ENCODE assay signal across 8 cellular contexts in genomic region chr11:129853508-129854228, GRCh38. TPM values are rescaled to one million over a fixed set of nuclear protein-coding genes. Genes with fewer than 3 reads are reported as not detected.
DNase-seq lines count a peak whose midpoint lies in the region; ATAC-seq, FAIRE-seq and TF ChIP-seq lines count a peak whose summit lies in the region.

No MANE protein-coding gene starts in this region.

- intact Hi-C loops in HepG2 (cut with micrococcal nuclease; ENCODE audit: unreplicated experiment) (loop anchor here (5.0 kb wide), 1 partner anchor 66 kb away; no protein-coding TSS in a partner anchor), upper lobe of right lung (cut with DNase I) (no loop called here)

- TF ChIP-seq CTCF in GM12865 (IDR thresholded peaks at IDR 0.05; ENCODE audit: insufficient read depth, low read depth, low read length, missing control alignments): no peak
- TF ChIP-seq CTCF in HepG2 (CRISPR knock-in tag; IDR thresholded peaks at IDR 0.05): 0 out of 2 replicates have a peak, but pooled peaks have one; percentile 4
- TF ChIP-seq CTCF in upper lobe of right lung (IDR thresholded peaks at IDR 0.05): no peak

- no peaks in the 10 kb centered on the region for H3K79me2 ChIP-seq in HepG2 (ENCODE audit: insufficient read depth, low read length)

- peak overlapping the region; percentile 65 for H3K27ac ChIP-seq in HepG2 (ENCODE audit: extremely low read length, insufficient read depth, low read length)
- peak overlapping the region; percentile 56 for H3K27ac ChIP-seq in upper lobe of right lung

- H3K9ac ChIP-seq in HepG2 (ENCODE audit: insufficient read depth, low read depth, low read length): peak overlapping the region; percentile 16; the same call in 1 of the 2 replicates

- H4K20me1 ChIP-seq in HepG2 (ENCODE audit: insufficient read depth, low read length): no peaks in the 10 kb centered on the region

- CTCF ChIA-PET in HepG2 (lab: Yijun Ruan, JAX; ENCODE audit: low intra/inter-chr PET ratio, low total read pairs): no interaction called here

- 0 out of 4 replicates have a peak, but pooled peaks of 1 of the 2 experiments have one; percentile 36 for TF ChIP-seq POLR2A in HepG2 (IDR thresholded peaks at IDR 0.05; ENCODE audit: insufficient read depth in 1 of 2, low read depth in 2 of 2, low read length in 2 of 2)

- no peak for TF ChIP-seq RAD21 in HepG2 (CRISPR knock-in tag; IDR thresholded peaks at IDR 0.05)

- in situ Hi-C loops in HepG2 (cut with HindIII; ENCODE audit: extremely low pct_ligation_motif_present, low pct_unique_long_range_greater_than_20kb): no loop called here

- peak; percentile 23 for DNase-seq in GM12865 (ENCODE audit: low read depth)
- DNase-seq in NCI-H345 treated with DMSO at 0.1 percent for 48 hours (lab: John Stamatoyannopoulos, UW; ENCODE audit: unreplicated experiment): peak; percentile 95
- peak; percentile 33 to 74 for DNase-seq in activated T-helper 1 cell treated with anti-CD3 and anti-CD28 coated beads, Interleukin-2, amount 50 U/mL, for 16 hours (ENCODE audit: low read depth in 1 of 2, low spot score in 1 of 2)
- DNase-seq in HepG2 (ENCODE audit: low spot score): peak; percentile 85
- DNase-seq in upper lobe of right lung: peak; percentile 80
- DNase-seq in dedifferentiated amniotic fluid mesenchymal stem cell (ENCODE audit: extremely low spot score): no peak

- H3K27me3 ChIP-seq in HepG2 (ENCODE audit: control insufficient read depth in 1 of 2, insufficient read depth in 2 of 2, low read length in 2 of 2) (no peaks in the 10 kb centered on the region), upper lobe of right lung (no peaks in the 10 kb centered on the region)

- POLR2A ChIA-PET in HepG2 (lab: Yijun Ruan, JAX): interaction anchor here (1.4 to 1.6 kb wide), 3 partner anchors 9 to 38 kb away, joined by 7 to 13 read pairs (median 10); partner anchors contain the start of gene TMEM45B

- no peak overlapping the region for H3K4me3 ChIP-seq in GM12865 (ENCODE audit: low read depth, low read length)
- H3K4me3 ChIP-seq in HepG2 (replicated peaks in 1 of 3; ENCODE audit: insufficient read depth in 1 of 3, low read depth in 2 of 3, low read length in 3 of 3): no peak overlapping the region
- no peak overlapping the region for H3K4me3 ChIP-seq in upper lobe of right lung

- peak; percentile 88 for ATAC-seq in HepG2
- peak; percentile 75 for ATAC-seq in upper lobe of right lung
- no peak for ATAC-seq in HG02970 (IDR thresholded peaks at IDR 0.05; ENCODE audit: low FRiP score, unreplicated experiment)
- no peak for ATAC-seq in HG02588 (IDR thresholded peaks at IDR 0.05; ENCODE audit: unreplicated experiment)

- H3K9me3 ChIP-seq in HepG2 (ENCODE audit: low read length) (no peaks in the 10 kb centered on the region), upper lobe of right lung (no peaks in the 10 kb centered on the region)

- H3K4me2 ChIP-seq in HepG2 (ENCODE audit: low read depth, low read length): peak overlapping the region; percentile 45

- no peak overlapping the region for H2AFZ ChIP-seq in HepG2 (ENCODE audit: low read length)

- FAIRE-seq in HepG2 (lab: Jason Lieb, UNC): peak; percentile 42

- TF ChIP-seq EP300 in HepG2 (IDR thresholded peaks at IDR 0.05; ENCODE audit: low read depth in 2 of 2, low read length in 2 of 2) (peak in 1 of 2 experiments; percentile 86; a peak in 2 of 4 replicates), HepG2 (CRISPR knock-in tag; IDR thresholded peaks at IDR 0.05; ENCODE audit: borderline replicate concordance) (peak; percentile 72; the same call in 1 of the 2 replicates)

- peaks cover 9 to 42% of the 10 kb centered on the region in 2 experiments for H3K36me3 ChIP-seq in HepG2 (replicated peaks in 1 of 2; ENCODE audit: control insufficient read depth in 1 of 2, insufficient read depth in 2 of 2, low read length in 2 of 2)
- no peaks in the 10 kb centered on the region for H3K36me3 ChIP-seq in upper lobe of right lung

- WGBS in HepG2 (ENCODE audit: low lambda C conversion rate): 10% methylated on average over 10 of the region's 10 CpGs

- H3K4me1 ChIP-seq in HepG2 (ENCODE audit: insufficient read depth, low read length) (peaks cover 41% of the 10 kb centered on the region), upper lobe of right lung (peaks cover 13% of the 10 kb centered on the region)

- no TSS peak for BruUV-seq in HepG2 (replicated peaks; lab: Mats Ljungman, UMichigan)

TF ChIP-seq in HepG2, 621 proteins besides CTCF, POLR2A, EP300 and RAD21 (continues in another document):
- TF ChIP-seq TCF7 (IDR thresholded peaks at IDR 0.05; ENCODE audit: low read depth) (peak; percentile 65), ZNF337 (CRISPR knock-in tag; IDR thresholded peaks at IDR 0.05; ENCODE audit: borderline replicate concordance, low read depth) (no peak), HINFP (CRISPR knock-in tag; IDR thresholded peaks at IDR 0.05; ENCODE audit: low read depth) (no peak), ZNF607 (CRISPR knock-in tag; IDR thresholded peaks at IDR 0.05; ENCODE audit: borderline replicate concordance) (0 out of 2 replicates have a peak, but pooled peaks have one; percentile 10)

RNA-seq across cellular contexts. Expression of gene TMEM45B, which starts 38.0 kb away (rescaled TPM):
- total RNA-seq in HepG2 (2016; rRNA removed; fragmentation: Illumina TruSeq; extraction: Trizol) (17.3 and 29.1 TPM in 2 replicates), upper lobe of right lung (16.4 TPM)
- total RNA-seq in HepG2 (2016; cell fraction: cytosol; rRNA removed; fragmentation: Illumina TruSeq; extraction: Trizol; ENCODE audit: low read depth): 4.8 and 5.2 TPM in 2 replicates
- total RNA-seq in HepG2 (2016; cell fraction: insoluble cytoplasmic fraction; rRNA removed; fragmentation: Illumina TruSeq; extraction: Trizol): 17.2 and 31.3 TPM in 2 replicates
- total RNA-seq in HepG2 (2016; cell fraction: membrane; rRNA removed; fragmentation: Illumina TruSeq; extraction: Trizol): 8.3 and 11.1 TPM in 2 replicates
- 26.2 and 28.6 TPM in 2 replicates for total RNA-seq in HepG2 (2016; cell fraction: nucleus; rRNA removed; fragmentation: Illumina TruSeq; extraction: Trizol)
- 181 and 248 TPM in 2 replicates for polyA plus RNA-seq in HepG2 (2011; rRNA removed)
- polyA plus RNA-seq in HepG2 (2011; cell fraction: cytosol; rRNA removed): 203 and 223 TPM in 2 replicates
- polyA plus RNA-seq in HepG2 (2011; cell fraction: nucleus; rRNA removed): 104 and 141 TPM in 2 replicates
- 166 and 200 TPM in 2 replicates for polyA plus RNA-seq in HepG2 (2012)
- 5.1 and 7.6 TPM in 2 replicates for polyA plus RNA-seq in HepG2 (2016; cell fraction: cytosol; fragmentation: Illumina TruSeq; extraction: Trizol; ENCODE audit: low read depth)
- polyA plus RNA-seq in HepG2 (2016; cell fraction: insoluble cytoplasmic fraction; fragmentation: Illumina TruSeq; extraction: Trizol; ENCODE audit: low read depth): 13.8 and 13.9 TPM in 2 replicates
- 7.9 and 8.9 TPM in 2 replicates for polyA plus RNA-seq in HepG2 (2016; cell fraction: membrane; fragmentation: Illumina TruSeq; extraction: Trizol; ENCODE audit: low read depth)
- 45.8 and 46.5 TPM in 2 replicates for polyA plus RNA-seq in HepG2 (2016; cell fraction: nucleus; fragmentation: Illumina TruSeq; extraction: Trizol; ENCODE audit: insufficient read depth, low read depth)
- polyA minus RNA-seq in HepG2 (2011; rRNA and poly(A)+ RNA removed; ENCODE audit: low replicate concordance): 18.8 and 244 TPM in 2 replicates
- 39.7 and 62.5 TPM in 2 replicates for polyA minus RNA-seq in HepG2 (2011; cell fraction: cytosol; rRNA and poly(A)+ RNA removed)
- polyA minus RNA-seq in HepG2 (2011; cell fraction: nucleus; rRNA and poly(A)+ RNA removed): 45.2 and 49.5 TPM in 2 replicates

RNA-seq across cellular contexts. Expression of gene NFRKB, which starts 41.7 kb away (rescaled TPM):
- total RNA-seq in HepG2 (2016; rRNA removed; fragmentation: Illumina TruSeq; extraction: Trizol): 17.9 and 22.9 TPM in 2 replicates
- total RNA-seq in HepG2 (2016; cell fraction: cytosol; rRNA removed; fragmentation: Illumina TruSeq; extraction: Trizol; ENCODE audit: low read depth): 4.2 and 4.3 TPM in 2 replicates
- 14.3 and 22.1 TPM in 2 replicates for total RNA-seq in HepG2 (2016; cell fraction: insoluble cytoplasmic fraction; rRNA removed; fragmentation: Illumina TruSeq; extraction: Trizol)
- total RNA-seq in HepG2 (2016; cell fraction: membrane; rRNA removed; fragmentation: Illumina TruSeq; extraction: Trizol): 10.6 and 11.5 TPM in 2 replicates
- total RNA-seq in HepG2 (2016; cell fraction: nucleus; rRNA removed; fragmentation: Illumina TruSeq; extraction: Trizol): 25.7 and 37.4 TPM in 2 replicates
- polyA plus RNA-seq in HepG2 (2011; rRNA removed): 23.7 and 31.0 TPM in 2 replicates
- 14.7 and 16.3 TPM in 2 replicates for polyA plus RNA-seq in HepG2 (2011; cell fraction: cytosol; rRNA removed)
- polyA plus RNA-seq in HepG2 (2011; cell fraction: nucleus; rRNA removed): 127 and 157 TPM in 2 replicates
- polyA plus RNA-seq in HepG2 (2012): 21.8 and 24.9 TPM in 2 replicates
- polyA plus RNA-seq in HepG2 (2016; cell fraction: cytosol; fragmentation: Illumina TruSeq; extraction: Trizol; ENCODE audit: low read depth): 1.2 and 1.4 TPM in 2 replicates
- 10.0 and 12.7 TPM in 2 replicates for polyA plus RNA-seq in HepG2 (2016; cell fraction: insoluble cytoplasmic fraction; fragmentation: Illumina TruSeq; extraction: Trizol; ENCODE audit: low read depth)
- 3.3 and 3.4 TPM in 2 replicates for polyA plus RNA-seq in HepG2 (2016; cell fraction: membrane; fragmentation: Illumina TruSeq; extraction: Trizol; ENCODE audit: low read depth)
- 53.0 and 63.6 TPM in 2 replicates for polyA plus RNA-seq in HepG2 (2016; cell fraction: nucleus; fragmentation: Illumina TruSeq; extraction: Trizol; ENCODE audit: insufficient read depth, low read depth)
- polyA minus RNA-seq in HepG2 (2011; rRNA and poly(A)+ RNA removed; ENCODE audit: low replicate concordance): 22.5 and 25.1 TPM in 2 replicates
- 7.3 and 11.0 TPM in 2 replicates for polyA minus RNA-seq in HepG2 (2011; cell fraction: cytosol; rRNA and poly(A)+ RNA removed)
- 49.2 and 52.1 TPM in 2 replicates for polyA minus RNA-seq in HepG2 (2011; cell fraction: nucleus; rRNA and poly(A)+ RNA removed)
- 22.3 TPM for total RNA-seq in upper lobe of right lung

Comparison
In these comparisons a context has a peak if more than half of its experiments do, and no peak if none do; other contexts are left out.
1. ATAC-seq: peak in HepG2 (single experiment) and upper lobe of right lung (single experiment); none in HG02970 (single experiment) and HG02588 (single experiment).